In the genomic region with DNA sequence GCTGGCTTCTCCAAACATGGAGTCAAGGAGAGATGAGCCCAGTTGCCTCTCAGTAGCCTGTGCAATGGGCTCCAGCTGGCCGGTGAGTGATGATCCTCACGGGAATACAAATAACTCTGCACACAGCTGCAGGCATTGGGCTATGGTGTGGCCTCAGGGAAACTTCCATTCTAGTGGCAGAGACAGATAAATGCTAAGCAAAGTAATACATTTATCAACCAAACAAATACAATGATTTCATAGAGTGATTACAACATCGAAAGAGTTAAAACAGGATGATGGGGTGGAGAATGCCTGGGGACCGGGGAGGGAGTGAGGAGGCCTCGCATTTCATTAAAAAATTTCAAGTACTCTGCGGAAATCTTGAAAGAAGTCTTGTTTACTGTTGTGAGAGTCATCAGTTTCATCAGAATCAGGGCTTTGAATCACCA, we compare ENCODE assay signal across 2 cellular contexts.
TF ChIP-seq lines count a peak whose summit lies in the region.

No MANE protein-coding gene starts in this region.

TF ChIP-seq in IMR-90, 13 proteins besides CTCF, POLR2A, EP300 and RAD21 (continued from another document):
- TF ChIP-seq, protein P1, sequence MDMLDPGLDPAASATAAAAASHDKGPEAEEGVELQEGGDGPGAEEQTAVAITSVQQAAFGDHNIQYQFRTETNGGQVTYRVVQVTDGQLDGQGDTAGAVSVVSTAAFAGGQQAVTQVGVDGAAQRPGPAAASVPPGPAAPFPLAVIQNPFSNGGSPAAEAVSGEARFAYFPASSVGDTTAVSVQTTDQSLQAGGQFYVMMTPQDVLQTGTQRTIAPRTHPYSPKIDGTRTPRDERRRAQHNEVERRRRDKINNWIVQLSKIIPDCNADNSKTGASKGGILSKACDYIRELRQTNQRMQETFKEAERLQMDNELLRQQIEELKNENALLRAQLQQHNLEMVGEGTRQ (IDR thresholded peaks at IDR 0.05; ENCODE audit: low read depth, low read length), result no peak
- TF ChIP-seq FOS (IDR thresholded peaks at IDR 0.05; ENCODE audit: low read depth, low read length) (no peak), MAFK (IDR thresholded peaks at IDR 0.05; ENCODE audit: low read depth, low read length) (no peak), MXI1 (IDR thresholded peaks at IDR 0.05; ENCODE audit: borderline replicate concordance, low read depth, low read length) (no peak), NFE2L2 (IDR thresholded peaks at IDR 0.05; ENCODE audit: low read depth, low read length) (no peak), RFX5 (IDR thresholded peaks at IDR 0.05; ENCODE audit: low read depth, low read length) (no peak), SMC3 (IDR thresholded peaks at IDR 0.05; ENCODE audit: low read depth, low read length) (no peak)
- TF ChIP-seq, protein P2, sequence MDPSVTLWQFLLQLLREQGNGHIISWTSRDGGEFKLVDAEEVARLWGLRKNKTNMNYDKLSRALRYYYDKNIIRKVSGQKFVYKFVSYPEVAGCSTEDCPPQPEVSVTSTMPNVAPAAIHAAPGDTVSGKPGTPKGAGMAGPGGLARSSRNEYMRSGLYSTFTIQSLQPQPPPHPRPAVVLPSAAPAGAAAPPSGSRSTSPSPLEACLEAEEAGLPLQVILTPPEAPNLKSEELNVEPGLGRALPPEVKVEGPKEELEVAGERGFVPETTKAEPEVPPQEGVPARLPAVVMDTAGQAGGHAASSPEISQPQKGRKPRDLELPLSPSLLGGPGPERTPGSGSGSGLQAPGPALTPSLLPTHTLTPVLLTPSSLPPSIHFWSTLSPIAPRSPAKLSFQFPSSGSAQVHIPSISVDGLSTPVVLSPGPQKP (IDR thresholded peaks at IDR 0.05; ENCODE audit: borderline replicate concordance, low read depth, low read length), result no peak

TF ChIP-seq in SK-N-SH treated with all-trans-retinoic acid at 6 μM for 48 hours, 23 proteins besides CTCF, POLR2A, EP300 and RAD21:
- TF ChIP-seq, protein P3, sequence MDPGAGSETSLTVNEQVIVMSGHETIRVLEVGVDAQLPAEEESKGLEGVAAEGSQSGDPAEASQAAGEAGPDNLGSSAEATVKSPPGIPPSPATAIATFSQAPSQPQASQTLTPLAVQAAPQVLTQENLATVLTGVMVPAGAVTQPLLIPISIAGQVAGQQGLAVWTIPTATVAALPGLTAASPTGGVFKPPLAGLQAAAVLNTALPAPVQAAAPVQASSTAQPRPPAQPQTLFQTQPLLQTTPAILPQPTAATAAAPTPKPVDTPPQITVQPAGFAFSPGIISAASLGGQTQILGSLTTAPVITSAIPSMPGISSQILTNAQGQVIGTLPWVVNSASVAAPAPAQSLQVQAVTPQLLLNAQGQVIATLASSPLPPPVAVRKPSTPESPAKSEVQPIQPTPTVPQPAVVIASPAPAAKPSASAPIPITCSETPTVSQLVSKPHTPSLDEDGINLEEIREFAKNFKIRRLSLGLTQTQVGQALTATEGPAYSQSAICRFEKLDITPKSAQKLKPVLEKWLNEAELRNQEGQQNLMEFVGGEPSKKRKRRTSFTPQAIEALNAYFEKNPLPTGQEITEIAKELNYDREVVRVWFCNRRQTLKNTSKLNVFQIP (CRISPR knock-in tag; IDR thresholded peaks at IDR 0.05; ENCODE audit: borderline replicate concordance, low read depth), result no peak
- no peak for TF ChIP-seq ARNTL (CRISPR knock-in tag; IDR thresholded peaks at IDR 0.05; ENCODE audit: borderline replicate concordance, low read depth)
- no peak for TF ChIP-seq ZNF70 (CRISPR knock-in tag; IDR thresholded peaks at IDR 0.05)
- no peak for TF ChIP-seq ZNF8 (CRISPR knock-in tag; IDR thresholded peaks at IDR 0.05)
- no peak for TF ChIP-seq OSR1 (CRISPR knock-in tag; IDR thresholded peaks at IDR 0.05)
- TF ChIP-seq, protein P4, sequence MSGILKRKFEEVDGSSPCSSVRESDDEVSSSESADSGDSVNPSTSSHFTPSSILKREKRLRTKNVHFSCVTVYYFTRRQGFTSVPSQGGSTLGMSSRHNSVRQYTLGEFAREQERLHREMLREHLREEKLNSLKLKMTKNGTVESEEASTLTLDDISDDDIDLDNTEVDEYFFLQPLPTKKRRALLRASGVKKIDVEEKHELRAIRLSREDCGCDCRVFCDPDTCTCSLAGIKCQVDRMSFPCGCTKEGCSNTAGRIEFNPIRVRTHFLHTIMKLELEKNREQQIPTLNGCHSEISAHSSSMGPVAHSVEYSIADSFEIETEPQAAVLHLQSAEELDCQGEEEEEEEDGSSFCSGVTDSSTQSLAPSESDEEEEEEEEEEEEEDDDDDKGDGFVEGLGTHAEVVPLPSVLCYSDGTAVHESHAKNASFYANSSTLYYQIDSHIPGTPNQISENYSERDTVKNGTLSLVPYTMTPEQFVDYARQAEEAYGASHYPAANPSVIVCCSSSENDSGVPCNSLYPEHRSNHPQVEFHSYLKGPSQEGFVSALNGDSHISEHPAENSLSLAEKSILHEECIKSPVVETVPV (CRISPR knock-in tag; IDR thresholded peaks at IDR 0.05), result no peak
- TF ChIP-seq ZC3H10 (CRISPR knock-in tag; IDR thresholded peaks at IDR 0.05), result no peak
- TF ChIP-seq TOX (CRISPR knock-in tag; IDR thresholded peaks at IDR 0.05; ENCODE audit: borderline replicate concordance), result no peak
- TF ChIP-seq GLIS3 (CRISPR knock-in tag; IDR thresholded peaks at IDR 0.05), result no peak
- no peak for TF ChIP-seq CSDC2 (CRISPR knock-in tag; IDR thresholded peaks at IDR 0.05)
- TF ChIP-seq, protein P5, sequence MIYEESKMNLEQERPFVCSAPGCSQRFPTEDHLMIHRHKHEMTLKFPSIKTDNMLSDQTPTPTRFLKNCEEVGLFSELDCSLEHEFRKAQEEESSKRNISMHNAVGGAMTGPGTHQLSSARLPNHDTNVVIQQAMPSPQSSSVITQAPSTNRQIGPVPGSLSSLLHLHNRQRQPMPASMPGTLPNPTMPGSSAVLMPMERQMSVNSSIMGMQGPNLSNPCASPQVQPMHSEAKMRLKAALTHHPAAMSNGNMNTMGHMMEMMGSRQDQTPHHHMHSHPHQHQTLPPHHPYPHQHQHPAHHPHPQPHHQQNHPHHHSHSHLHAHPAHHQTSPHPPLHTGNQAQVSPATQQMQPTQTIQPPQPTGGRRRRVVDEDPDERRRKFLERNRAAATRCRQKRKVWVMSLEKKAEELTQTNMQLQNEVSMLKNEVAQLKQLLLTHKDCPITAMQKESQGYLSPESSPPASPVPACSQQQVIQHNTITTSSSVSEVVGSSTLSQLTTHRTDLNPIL (CRISPR knock-in tag; IDR thresholded peaks at IDR 0.05; ENCODE audit: low read depth), result no peak
- TF ChIP-seq ISL1 (CRISPR knock-in tag; IDR thresholded peaks at IDR 0.05), result no peak
- no peak for TF ChIP-seq ESRRG (CRISPR knock-in tag; IDR thresholded peaks at IDR 0.05)
- no peak for TF ChIP-seq BACH2 (CRISPR knock-in tag; IDR thresholded peaks at IDR 0.05; ENCODE audit: borderline replicate concordance)
- TF ChIP-seq PPARA (CRISPR knock-in tag; IDR thresholded peaks at IDR 0.05; ENCODE audit: borderline replicate concordance), result no peak
- TF ChIP-seq, protein P6, sequence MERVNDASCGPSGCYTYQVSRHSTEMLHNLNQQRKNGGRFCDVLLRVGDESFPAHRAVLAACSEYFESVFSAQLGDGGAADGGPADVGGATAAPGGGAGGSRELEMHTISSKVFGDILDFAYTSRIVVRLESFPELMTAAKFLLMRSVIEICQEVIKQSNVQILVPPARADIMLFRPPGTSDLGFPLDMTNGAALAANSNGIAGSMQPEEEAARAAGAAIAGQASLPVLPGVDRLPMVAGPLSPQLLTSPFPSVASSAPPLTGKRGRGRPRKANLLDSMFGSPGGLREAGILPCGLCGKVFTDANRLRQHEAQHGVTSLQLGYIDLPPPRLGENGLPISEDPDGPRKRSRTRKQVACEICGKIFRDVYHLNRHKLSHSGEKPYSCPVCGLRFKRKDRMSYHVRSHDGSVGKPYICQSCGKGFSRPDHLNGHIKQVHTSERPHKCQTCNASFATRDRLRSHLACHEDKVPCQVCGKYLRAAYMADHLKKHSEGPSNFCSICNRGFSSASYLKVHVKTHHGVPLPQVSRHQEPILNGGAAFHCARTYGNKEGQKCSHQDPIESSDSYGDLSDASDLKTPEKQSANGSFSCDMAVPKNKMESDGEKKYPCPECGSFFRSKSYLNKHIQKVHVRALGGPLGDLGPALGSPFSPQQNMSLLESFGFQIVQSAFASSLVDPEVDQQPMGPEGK (CRISPR knock-in tag; IDR thresholded peaks at IDR 0.05; ENCODE audit: borderline replicate concordance), result no peak
